ENCODE assay signal across 14 cellular contexts in genomic region chr7:75969182-75969581, GRCh38. TPM values are rescaled to one million over a fixed set of nuclear protein-coding genes. Genes with fewer than 3 reads are reported as not detected.
DNase-seq lines count a peak whose midpoint lies in the region; ATAC-seq and TF ChIP-seq lines count a peak whose summit lies in the region.
"Had no signal": no experiment of that assay in that cellular context is flagged by ENCODE, and none has a peak within 500 bp of the region (broad histone marks: within the 10 kb centered on the region; RNA-seq: fewer than 3 reads in every experiment).

No MANE protein-coding gene starts in this region.

- H3K27ac ChIP-seq in endodermal cell (ENCODE audit: low read depth, low read length) (no peak overlapping the region), lower lobe of right lung (peak overlapping the region; percentile 79)
- H3K27ac ChIP-seq: SK-N-MC had no signal

- no peak for ATAC-seq in lower lobe of right lung
- ATAC-seq in stimulated activated effector memory CD8-positive, alpha-beta T cell treated with anti-CD3 and anti-CD28 coated beads, Interleukin-12 subunit alpha, Interleukin-12 subunit beta, amount 100 ng/mL, for 72 hours = no peak
- ATAC-seq in GM18519 (IDR thresholded peaks at IDR 0.05; ENCODE audit: low FRiP score, unreplicated experiment) = no peak
- no peak for ATAC-seq in GM21528 (IDR thresholded peaks at IDR 0.05; ENCODE audit: low FRiP score, unreplicated experiment)

- H3K36me3 ChIP-seq in H7 (replicated peaks; ENCODE audit: control insufficient read depth, insufficient read depth, low read length) (peaks cover 9% of the 10 kb centered on the region), endodermal cell (ENCODE audit: control insufficient read depth, insufficient read depth, low read length) (peaks cover 20% of the 10 kb centered on the region), lower lobe of right lung (peaks cover 50% of the 10 kb centered on the region)

- H3K9me3 Mint-ChIP-seq in endodermal cell = no peaks in the 10 kb centered on the region
- H3K9me3 Mint-ChIP-seq in stimulated activated effector memory CD8-positive, alpha-beta T cell treated with anti-CD3 and anti-CD28 coated beads, Interleukin-12 subunit alpha, Interleukin-12 subunit beta, amount 100 ng/mL, for 72 hours = no peaks in the 10 kb centered on the region
- H3K9me3 Mint-ChIP-seq: activated B cell treated with CpG ODN at 0.5 μM for 24 hours had no signal

- H3K9ac ChIP-seq in endodermal cell (ENCODE audit: extremely low read depth, low read length, poor library complexity, severe bottlenecking) = no peak overlapping the region

- H3K4me3 ChIP-seq in H7 (ENCODE audit: insufficient read depth, low read depth, low read length) (no peak overlapping the region), endodermal cell (ENCODE audit: low read length) (no peak overlapping the region), lower lobe of right lung (peak overlapping the region; percentile 6)
- H3K4me3 ChIP-seq: SK-N-MC had no signal

- intact Hi-C loops in lower lobe of right lung (cut with DNase I) = no loop called here

- H3K4me1 ChIP-seq in endodermal cell (ENCODE audit: control insufficient read depth, insufficient read depth, low read length) = no peaks in the 10 kb centered on the region
- H3K4me1 ChIP-seq in lower lobe of right lung = peaks cover 52% of the 10 kb centered on the region

- H3K27me3 ChIP-seq in H7 (ENCODE audit: control insufficient read depth, insufficient read depth, low read length) = no peaks in the 10 kb centered on the region
- no peaks in the 10 kb centered on the region for H3K27me3 ChIP-seq in endodermal cell (ENCODE audit: control insufficient read depth, insufficient read depth, low read length, poor library complexity, severe bottlenecking)
- H3K27me3 ChIP-seq in lower lobe of right lung (ENCODE audit: low read depth) = no peaks in the 10 kb centered on the region

- H3K4me1 Mint-ChIP-seq in endodermal cell = no peaks in the 10 kb centered on the region
- H3K4me1 Mint-ChIP-seq in stimulated activated effector memory CD8-positive, alpha-beta T cell treated with anti-CD3 and anti-CD28 coated beads, Interleukin-12 subunit alpha, Interleukin-12 subunit beta, amount 100 ng/mL, for 72 hours = peaks cover 6% of the 10 kb centered on the region
- H3K4me1 Mint-ChIP-seq: activated B cell treated with CpG ODN at 0.5 μM for 24 hours, B cell had no signal

- WGBS in endodermal cell (ENCODE audit: insufficient coverage in 1 of 2, insufficient read length in 1 of 2), 2 experiments = 93 to 94% methylated on average over 6 to 13 of the region's 13 CpGs

- peaks cover 34% of the 10 kb centered on the region for H3K36me3 Mint-ChIP-seq in endodermal cell (ENCODE audit: low read depth)
- H3K36me3 Mint-ChIP-seq in stimulated activated effector memory CD8-positive, alpha-beta T cell treated with anti-CD3 and anti-CD28 coated beads, Interleukin-12 subunit alpha, Interleukin-12 subunit beta, amount 100 ng/mL, for 72 hours = peaks cover 29% of the 10 kb centered on the region

- peak; percentile 41 for DNase-seq in H7
- no peak for DNase-seq in endodermal cell
- no peak for DNase-seq in lower lobe of right lung
- no peak for DNase-seq in stimulated activated effector memory CD8-positive, alpha-beta T cell treated with anti-CD3 and anti-CD28 coated beads, Interleukin-12 subunit alpha, Interleukin-12 subunit beta, amount 100 ng/mL, for 72 hours (ENCODE audit: low spot score in 2 of 2)
- no peak for DNase-seq in erythroblast (lab: John Stamatoyannopoulos, UW)
- no peak for DNase-seq in GM10266 (ENCODE audit: extremely low spot score)
- DNase-seq: activated B cell treated with CpG ODN at 0.5 μM for 24 hours; KBM-7; NCI-H187; NK-92 treated with Interleukin-12 subunit alpha and Interleukin-12 subunit beta, amount 100 ng/mL, for 24 hours had no signal

- no peaks in the 10 kb centered on the region for H3K27me3 Mint-ChIP-seq in endodermal cell (ENCODE audit: insufficient read depth)
- H3K27me3 Mint-ChIP-seq: activated B cell treated with CpG ODN at 0.5 μM for 24 hours, B cell had no signal

- H3K4me3 Mint-ChIP-seq in endodermal cell = no peak overlapping the region
- no peak overlapping the region for H3K4me3 Mint-ChIP-seq in stimulated activated effector memory CD8-positive, alpha-beta T cell treated with anti-CD3 and anti-CD28 coated beads, Interleukin-12 subunit alpha, Interleukin-12 subunit beta, amount 100 ng/mL, for 72 hours
- H3K4me3 Mint-ChIP-seq: activated B cell treated with CpG ODN at 0.5 μM for 24 hours, B cell had no signal

- no peak for TF ChIP-seq CTCF in endodermal cell (conservative IDR thresholded peaks at IDR 0.05)
- no peak for TF ChIP-seq CTCF in lower lobe of right lung (IDR thresholded peaks at IDR 0.05)
- TF ChIP-seq CTCF in GM10266 (IDR thresholded peaks at IDR 0.05; ENCODE audit: control insufficient read depth, insufficient read depth, low read depth, missing control alignments) = no peak

- no peak for TF ChIP-seq POLR2A in erythroblast (IDR thresholded peaks at IDR 0.05; ENCODE audit: low read length)

- H3K9me3 ChIP-seq in endodermal cell (ENCODE audit: control insufficient read depth, low read length) (no peaks in the 10 kb centered on the region), lower lobe of right lung (no peaks in the 10 kb centered on the region)

- H3K27ac Mint-ChIP-seq in endodermal cell = peak overlapping the region; percentile 71
- peak overlapping the region; percentile 65 for H3K27ac Mint-ChIP-seq in stimulated activated effector memory CD8-positive, alpha-beta T cell treated with anti-CD3 and anti-CD28 coated beads, Interleukin-12 subunit alpha, Interleukin-12 subunit beta, amount 100 ng/mL, for 72 hours
- H3K27ac Mint-ChIP-seq: activated B cell treated with CpG ODN at 0.5 μM for 24 hours, B cell had no signal

RNA-seq across cellular contexts. Expression of gene TMEM120A, which starts 25.2 kb away (rescaled TPM):
- 11.0 and 12.8 TPM in 2 replicates for total RNA-seq in H7 (2014; rRNA removed; shearing (Covaris generic))
- 10 to 100 TPM; 18.8 to 19.1 TPM for total RNA-seq in endodermal cell
- 28.4 TPM for polyA plus RNA-seq in endodermal cell (2013, experiment 1 of 2)
- 30.6 TPM for polyA plus RNA-seq in endodermal cell (2013, experiment 2 of 2)
- total RNA-seq in lower lobe of right lung = 42.7 TPM

RNA-seq across cellular contexts. Expression of gene POR, which starts 54.2 kb away (rescaled TPM):
- 120 and 142 TPM in 2 replicates for total RNA-seq in H7 (2014; rRNA removed; shearing (Covaris generic))
- total RNA-seq in endodermal cell (10 to 100 TPM; 85.2 to 92.9 TPM), lower lobe of right lung (244 TPM)
- 96.3 TPM for polyA plus RNA-seq in endodermal cell (2013, experiment 1 of 2)
- 80.9 TPM for polyA plus RNA-seq in endodermal cell (2013, experiment 2 of 2)
